ENCODE assay signal across 30 cellular contexts in genomic region chr20:44084891-44085290, GRCh38.
"Had no signal": no experiment of that assay in that cellular context is flagged by ENCODE, and none has a peak within 500 bp of the region (broad histone marks: within the 10 kb centered on the region; RNA-seq: fewer than 3 reads in every experiment).

No MANE protein-coding gene starts in this region.

- H3K9me3 ChIP-seq: ascending aorta, gastrocnemius medialis had no signal

- DNase-seq: activated CD4-positive, alpha-beta memory T cell treated with anti-CD3 and anti-CD28 coated beads for 36 hours; activated CD4-positive, alpha-beta T cell treated with anti-CD3 and anti-CD28 coated beads for 36 hours; activated CD4-positive, alpha-beta T cell treated with anti-CD3 and anti-CD28 coated beads, Interleukin-2, amount 10 ng/mL, durations not matched to agents 24 days and 14 days; activated CD4-positive, CD25-positive, alpha-beta regulatory T cell; activated CD4-positive, CD25-positive, alpha-beta regulatory T cell treated with anti-CD3 and anti-CD28 coated beads, Interleukin-2, amount 50 U/mL, for 72 hours; activated CD8-positive, alpha-beta memory T cell treated with anti-CD3 and anti-CD28 coated beads, Interleukin-2, amount 10 ng/mL, durations not matched to agents 7 days and 5 days; activated CD8-positive, alpha-beta memory T cell treated with anti-CD3 and anti-CD28 coated beads, Interleukin-2, amount 50 U/mL, for 4 hours; activated CD8-positive, alpha-beta T cell treated with anti-CD3 and anti-CD28 coated beads, Interleukin-2, amount 10 ng/mL, durations not matched to agents 7 days and 5 days; activated effector memory CD4-positive, alpha-beta T cell treated with anti-CD3 and anti-CD28 coated beads, Interleukin-2, amount 50 U/mL, for 16 hours; activated naive CD4-positive, alpha-beta T cell treated with anti-CD3 and anti-CD28 coated beads for 36 hours; activated naive CD8-positive, alpha-beta T cell treated with anti-CD3 and anti-CD28 coated beads, Interleukin-2, amount 10 ng/mL, durations not matched to agents 7 days and 5 days; activated T-cell treated with anti-CD3 and anti-CD28 coated beads, Interleukin-2, amount 50 U/mL, for 1 hour; activated T-cell treated with anti-CD3 and anti-CD28 coated beads, Interleukin-2, amount 50 U/mL, for 48 hours; brain microvascular endothelial cell; dorsolateral prefrontal cortex; effector memory CD4-positive, alpha-beta T cell; foreskin keratinocyte; glutamatergic neuron; T-helper 2 cell had no signal

- ATAC-seq: activated CD4-positive, alpha-beta T cell treated with anti-CD3 and anti-CD28 coated beads for 36 hours; activated CD8-positive, alpha-beta memory T cell treated with anti-CD3 and anti-CD28 coated beads, Interleukin-2, amount 10 ng/mL, durations not matched to agents 7 days and 5 days; activated CD8-positive, alpha-beta T cell treated with anti-CD3 and anti-CD28 coated beads, Interleukin-2, amount 10 ng/mL, durations not matched to agents 7 days and 5 days; esophagus mucosa; foreskin keratinocyte; gastrocnemius medialis had no signal

- H3K4me1 Mint-ChIP-seq: endodermal cell had no signal

- H3K36me3 ChIP-seq: ascending aorta, brain microvascular endothelial cell, gastrocnemius medialis had no signal

- H3K27me3 Mint-ChIP-seq: activated CD4-positive, alpha-beta memory T cell treated with anti-CD3 and anti-CD28 coated beads for 36 hours; activated CD4-positive, alpha-beta T cell treated with anti-CD3 and anti-CD28 coated beads for 36 hours; activated naive CD4-positive, alpha-beta T cell treated with anti-CD3 and anti-CD28 coated beads, Interleukin-2, amount 50 U/mL, for 24 hours had no signal

- H3K27ac ChIP-seq: ascending aorta, brain microvascular endothelial cell, coronary artery, dorsolateral prefrontal cortex, foreskin keratinocyte had no signal

- H3K9me3 Mint-ChIP-seq: activated CD4-positive, alpha-beta memory T cell treated with anti-CD3 and anti-CD28 coated beads for 36 hours; activated CD4-positive, alpha-beta T cell treated with anti-CD3 and anti-CD28 coated beads, Interleukin-2, amount 10 ng/mL, durations not matched to agents 24 days and 14 days; activated naive CD4-positive, alpha-beta T cell treated with anti-CD3 and anti-CD28 coated beads for 36 hours; activated naive CD4-positive, alpha-beta T cell treated with anti-CD3 and anti-CD28 coated beads, Interleukin-2, amount 50 U/mL, for 24 hours; activated naive CD8-positive, alpha-beta T cell treated with anti-CD3 and anti-CD28 coated beads, Interleukin-2, amount 10 ng/mL, durations not matched to agents 7 days and 5 days; activated T-helper 1 cell treated with anti-CD3 and anti-CD28 coated beads, Interleukin-12 subunit alpha, Interleukin-12 subunit beta, Interleukin-2, Interleukin-4 antibody, amounts not matched to agents 30 ng/mL and 10 ng/mL and 1 ng/mL, durations not matched to agents 14 hours and 24 hours and 36 hours; activated T-helper 2 cell treated with anti-CD3 and anti-CD28 coated beads, Interferon-gamma antibody, Interleukin-2, Interleukin-4, amounts not matched to agents 10 μg/mL and 5 μg/mL and 100 μg/mL, durations not matched to agents 14 hours and 24 hours and 36 hours; central memory CD8-positive, alpha-beta T cell; dendritic cell treated with granulocyte-macrophage colony-stimulating factor and Interleukin-4, amounts not matched to agents 40 ng/mL and 50 ng/mL, for 4 days; endodermal cell had no signal

- H3K4me1 ChIP-seq: foreskin keratinocyte had no signal

- FAIRE-seq: bronchial epithelial cell had no signal

- H3K27ac Mint-ChIP-seq: activated CD4-positive, alpha-beta memory T cell treated with anti-CD3 and anti-CD28 coated beads for 36 hours; activated CD4-positive, alpha-beta T cell treated with anti-CD3 and anti-CD28 coated beads for 36 hours; activated CD4-positive, alpha-beta T cell treated with anti-CD3 and anti-CD28 coated beads, Interleukin-2, amount 10 ng/mL, durations not matched to agents 24 days and 14 days; activated CD8-positive, alpha-beta memory T cell treated with anti-CD3 and anti-CD28 coated beads, Interleukin-2, amount 10 ng/mL, durations not matched to agents 7 days and 5 days; activated CD8-positive, alpha-beta T cell treated with anti-CD3 and anti-CD28 coated beads, Interleukin-2, amount 10 ng/mL, durations not matched to agents 7 days and 5 days; activated naive CD4-positive, alpha-beta T cell treated with anti-CD3 and anti-CD28 coated beads for 36 hours; activated naive CD4-positive, alpha-beta T cell treated with anti-CD3 and anti-CD28 coated beads, Interleukin-2, amount 50 U/mL, for 24 hours; activated naive CD8-positive, alpha-beta T cell treated with anti-CD3 and anti-CD28 coated beads, Interleukin-2, amount 10 ng/mL, durations not matched to agents 7 days and 5 days; activated T-helper 1 cell treated with anti-CD3 and anti-CD28 coated beads, Interleukin-12 subunit alpha, Interleukin-12 subunit beta, Interleukin-2, Interleukin-4 antibody, amounts not matched to agents 30 ng/mL and 10 ng/mL and 1 ng/mL, durations not matched to agents 14 hours and 24 hours and 36 hours; activated T-helper 2 cell treated with anti-CD3 and anti-CD28 coated beads, Interferon-gamma antibody, Interleukin-2, Interleukin-4, amounts not matched to agents 10 μg/mL and 5 μg/mL and 100 μg/mL, durations not matched to agents 14 hours and 24 hours and 36 hours; dendritic cell treated with granulocyte-macrophage colony-stimulating factor and Interleukin-4, amounts not matched to agents 40 ng/mL and 50 ng/mL, for 4 days; endodermal cell had no signal

- H3K27me3 ChIP-seq: ascending aorta, brain microvascular endothelial cell, foreskin keratinocyte, gastrocnemius medialis had no signal

- H3K36me3 Mint-ChIP-seq: activated CD4-positive, alpha-beta memory T cell treated with anti-CD3 and anti-CD28 coated beads for 36 hours; activated CD8-positive, alpha-beta memory T cell treated with anti-CD3 and anti-CD28 coated beads, Interleukin-2, amount 10 ng/mL, durations not matched to agents 7 days and 5 days; activated naive CD4-positive, alpha-beta T cell treated with anti-CD3 and anti-CD28 coated beads, Interleukin-2, amount 50 U/mL, for 24 hours; activated naive CD8-positive, alpha-beta T cell treated with anti-CD3 and anti-CD28 coated beads, Interleukin-2, amount 10 ng/mL, durations not matched to agents 7 days and 5 days had no signal

- H3K4me3 ChIP-seq: ascending aorta, coronary artery, dorsolateral prefrontal cortex, gastrocnemius medialis had no signal

- H3K4me3 Mint-ChIP-seq: activated CD4-positive, alpha-beta memory T cell treated with anti-CD3 and anti-CD28 coated beads for 36 hours; activated CD4-positive, alpha-beta T cell treated with anti-CD3 and anti-CD28 coated beads for 36 hours; activated CD4-positive, alpha-beta T cell treated with anti-CD3 and anti-CD28 coated beads, Interleukin-2, amount 10 ng/mL, durations not matched to agents 24 days and 14 days; activated CD8-positive, alpha-beta memory T cell treated with anti-CD3 and anti-CD28 coated beads, Interleukin-2, amount 10 ng/mL, durations not matched to agents 7 days and 5 days; activated CD8-positive, alpha-beta T cell treated with anti-CD3 and anti-CD28 coated beads, Interleukin-2, amount 10 ng/mL, durations not matched to agents 7 days and 5 days; activated naive CD4-positive, alpha-beta T cell treated with anti-CD3 and anti-CD28 coated beads for 36 hours; activated naive CD4-positive, alpha-beta T cell treated with anti-CD3 and anti-CD28 coated beads, Interleukin-2, amount 50 U/mL, for 24 hours; activated naive CD8-positive, alpha-beta T cell treated with anti-CD3 and anti-CD28 coated beads, Interleukin-2, amount 10 ng/mL, durations not matched to agents 7 days and 5 days; activated T-helper 1 cell treated with anti-CD3 and anti-CD28 coated beads, Interleukin-12 subunit alpha, Interleukin-12 subunit beta, Interleukin-2, Interleukin-4 antibody, amounts not matched to agents 30 ng/mL and 10 ng/mL and 1 ng/mL, durations not matched to agents 14 hours and 24 hours and 36 hours; central memory CD8-positive, alpha-beta T cell; dendritic cell treated with granulocyte-macrophage colony-stimulating factor and Interleukin-4, amounts not matched to agents 40 ng/mL and 50 ng/mL, for 4 days; endodermal cell had no signal
